In the genomic region with DNA sequence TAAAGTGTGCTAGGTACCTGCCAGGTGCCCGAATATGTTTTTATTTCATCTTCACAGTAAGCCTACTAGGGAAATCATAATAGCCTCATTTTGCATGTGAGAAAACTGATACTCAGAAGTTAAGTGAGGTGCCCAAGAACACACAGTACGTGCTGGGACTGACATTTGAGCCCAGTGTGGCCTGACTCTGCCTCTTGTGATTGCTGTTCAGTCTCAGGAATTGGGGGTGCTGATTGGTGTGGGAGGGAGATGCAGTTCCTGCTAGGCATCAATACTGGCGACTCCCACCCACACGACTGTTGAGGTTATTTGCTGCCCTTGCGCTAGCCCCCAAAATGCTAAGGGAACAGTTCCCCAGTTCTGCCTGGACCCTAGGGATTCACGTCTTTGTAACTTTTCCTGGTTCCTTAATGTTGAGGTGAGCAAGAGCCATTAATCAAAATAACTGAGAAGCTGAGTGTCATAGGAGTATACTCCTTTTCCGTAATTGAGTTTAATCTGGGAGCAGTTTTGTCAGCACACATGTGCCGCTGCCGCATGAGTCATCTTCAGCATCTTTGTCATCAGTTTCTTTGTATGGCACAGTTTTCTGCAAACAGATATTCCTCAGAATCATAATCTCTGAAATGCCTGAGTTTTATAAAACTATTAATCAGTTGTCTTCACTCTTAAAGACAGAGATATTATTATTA, we compare ENCODE assay signal across 11 cellular contexts.
DNase-seq lines count a peak whose midpoint lies in the region; ATAC-seq and TF ChIP-seq lines count a peak whose summit lies in the region.
"Had no signal": no experiment of that assay in that cellular context is flagged by ENCODE, and none has a peak within 500 bp of the region (broad histone marks: within the 10 kb centered on the region; RNA-seq: fewer than 3 reads in every experiment).

No MANE protein-coding gene starts in this region.

- no peak for TF ChIP-seq CTCF in MCF 10A (IDR thresholded peaks at IDR 0.05; ENCODE audit: unreplicated experiment)
- no peak for TF ChIP-seq CTCF in breast epithelium (IDR thresholded peaks at IDR 0.05)
- no peak for TF ChIP-seq CTCF in fibroblast of pulmonary artery (IDR thresholded peaks at IDR 0.05; ENCODE audit: low read length, missing control alignments)

- BruUV-seq in MCF 10A (replicated peaks; lab: Mats Ljungman, UMichigan), result no TSS peak

- intact Hi-C loops in MCF 10A (cut with micrococcal nuclease), result no loop called here
- intact Hi-C loops in breast epithelium (cut with DNase I; ENCODE audit: low total_unique reads), result no loop called here

- DNase-seq in MCF 10A (ENCODE audit: unreplicated experiment), result peak; percentile 16
- no peak for DNase-seq in breast epithelium (ENCODE audit: low spot score in 2 of 2)
- DNase-seq in activated CD8-positive, alpha-beta T cell treated with anti-CD3 and anti-CD28 coated beads, Interleukin-2, amount 10 ng/mL, durations not matched to agents 7 days and 5 days, result no peak
- DNase-seq in fibroblast of pulmonary artery (ENCODE audit: low read depth), result peak; percentile 18
- DNase-seq in stromal cell of bone marrow (ENCODE audit: low read depth), result peak; percentile 6
- no peak for DNase-seq in erythroblast (lab: John Stamatoyannopoulos, UW)
- DNase-seq in foreskin melanocyte, result no peak
- DNase-seq: right cardiac atrium had no signal

- no peak for ATAC-seq in activated CD8-positive, alpha-beta T cell treated with anti-CD3 and anti-CD28 coated beads, Interleukin-2, amount 10 ng/mL, durations not matched to agents 7 days and 5 days
- ATAC-seq in HG03045 (IDR thresholded peaks at IDR 0.05; ENCODE audit: unreplicated experiment), result no peak
- ATAC-seq: HCT116, right cardiac atrium had no signal

- no peak overlapping the region for H3K4me3 ChIP-seq in breast epithelium
- H3K4me3 ChIP-seq in fibroblast of pulmonary artery (replicated peaks; ENCODE audit: low read depth, low read length), result no peak overlapping the region
- H3K4me3 ChIP-seq: BLaER1 treated with 17β-estradiol and CSF1 and Interleukin-3, amounts not matched to agents 10 nM and 100 nM had no signal

- no peaks in the 10 kb centered on the region for H3K27me3 Mint-ChIP-seq in MCF 10A (ENCODE audit: insufficient read depth, unreplicated experiment)
- no peaks in the 10 kb centered on the region for H3K27me3 Mint-ChIP-seq in activated CD8-positive, alpha-beta T cell treated with anti-CD3 and anti-CD28 coated beads, Interleukin-2, amount 10 ng/mL, durations not matched to agents 7 days and 5 days (ENCODE audit: low read depth)

- no peaks in the 10 kb centered on the region for H3K9me3 ChIP-seq in breast epithelium
- H3K9me3 ChIP-seq: BLaER1 treated with 17β-estradiol and CSF1 and Interleukin-3, amounts not matched to agents 10 nM and 100 nM had no signal

- no peaks in the 10 kb centered on the region for H3K36me3 ChIP-seq in breast epithelium

- CTCF ChIA-PET in MCF 10A (lab: Yijun Ruan, JAX), result no interaction called here
- CTCF ChIA-PET in activated CD8-positive, alpha-beta T cell treated with anti-CD3 and anti-CD28 coated beads, Interleukin-2, amount 10 ng/mL, durations not matched to agents 7 days and 5 days (lab: Charles Lee), result no interaction called here

- H3K4me1 ChIP-seq in breast epithelium, result no peaks in the 10 kb centered on the region

- peaks cover 6% of the 10 kb centered on the region for H3K4me1 Mint-ChIP-seq in MCF 10A (ENCODE audit: insufficient read depth, unreplicated experiment)
- H3K4me1 Mint-ChIP-seq in activated CD8-positive, alpha-beta T cell treated with anti-CD3 and anti-CD28 coated beads, Interleukin-2, amount 10 ng/mL, durations not matched to agents 7 days and 5 days (ENCODE audit: low read depth), result peaks cover 61% of the 10 kb centered on the region

- H3K27ac ChIP-seq in breast epithelium, result peak overlapping the region in 1 of 2 donors; percentile 9

- no peak overlapping the region for H3K27ac Mint-ChIP-seq in MCF 10A (ENCODE audit: low read depth, unreplicated experiment)
- H3K27ac Mint-ChIP-seq in activated CD8-positive, alpha-beta T cell treated with anti-CD3 and anti-CD28 coated beads, Interleukin-2, amount 10 ng/mL, durations not matched to agents 7 days and 5 days, result peak overlapping the region; percentile 34

- POLR2A ChIA-PET in MCF 10A (lab: Yijun Ruan, JAX), result no interaction called here
- POLR2A ChIA-PET in activated CD8-positive, alpha-beta T cell treated with anti-CD3 and anti-CD28 coated beads, Interleukin-2, amount 10 ng/mL, durations not matched to agents 7 days and 5 days (lab: Charles Lee), result no interaction called here

- H3K4me3 Mint-ChIP-seq in MCF 10A (ENCODE audit: unreplicated experiment), result no peak overlapping the region
- no peak overlapping the region for H3K4me3 Mint-ChIP-seq in activated CD8-positive, alpha-beta T cell treated with anti-CD3 and anti-CD28 coated beads, Interleukin-2, amount 10 ng/mL, durations not matched to agents 7 days and 5 days

- no peak for TF ChIP-seq POLR2A in breast epithelium (IDR thresholded peaks at IDR 0.05)
- no peak for TF ChIP-seq POLR2A in erythroblast (IDR thresholded peaks at IDR 0.05; ENCODE audit: low read length)

- no peaks in the 10 kb centered on the region for H3K9me3 Mint-ChIP-seq in MCF 10A (ENCODE audit: unreplicated experiment)
- no peaks in the 10 kb centered on the region for H3K9me3 Mint-ChIP-seq in activated CD8-positive, alpha-beta T cell treated with anti-CD3 and anti-CD28 coated beads, Interleukin-2, amount 10 ng/mL, durations not matched to agents 7 days and 5 days (ENCODE audit: insufficient read depth)

- no peaks in the 10 kb centered on the region for H3K27me3 ChIP-seq in breast epithelium
- H3K27me3 ChIP-seq: BLaER1 treated with 17β-estradiol and CSF1 and Interleukin-3, amounts not matched to agents 10 nM and 100 nM had no signal

- H3K36me3 Mint-ChIP-seq in MCF 10A (ENCODE audit: insufficient read depth, unreplicated experiment), result peaks cover 11% of the 10 kb centered on the region
- peaks cover 49% of the 10 kb centered on the region for H3K36me3 Mint-ChIP-seq in activated CD8-positive, alpha-beta T cell treated with anti-CD3 and anti-CD28 coated beads, Interleukin-2, amount 10 ng/mL, durations not matched to agents 7 days and 5 days (ENCODE audit: low read depth)

Comparison
In these comparisons a context has a peak if more than half of its experiments do, and no peak if none do; other contexts are left out.
1. DNase-seq: peak in MCF 10A (single experiment), fibroblast of pulmonary artery (single experiment) and stromal cell of bone marrow (single experiment); none in breast epithelium (0 of 2), activated CD8-positive, alpha-beta T cell treated with anti-CD3 and anti-CD28 coated beads, Interleukin-2, amount 10 ng/mL, durations not matched to agents 7 days and 5 days (single experiment), erythroblast (0 of 2) and foreskin melanocyte (single experiment).